In genomic region chr3:25768851-25769250, GRCh38 we compare ENCODE assay signal across 1 cellular context.
TF ChIP-seq lines count a peak whose summit lies in the region.

No MANE protein-coding gene starts in this region.

TF ChIP-seq in GM12878, 131 proteins besides CTCF, POLR2A, EP300 and RAD21 (continued from another document and continues in another):
- no peak for TF ChIP-seq HSF1 (IDR thresholded peaks at IDR 0.05; ENCODE audit: low read depth, low read length)
- TF ChIP-seq REST (IDR thresholded peaks at IDR 0.05; ENCODE audit: low read depth, low read length) = no peak
- TF ChIP-seq IKZF2 (IDR thresholded peaks at IDR 0.05) = peak; percentile 9 to 71; a peak in 2 of 4 replicates
- peak; percentile 74; the same call in 1 of the 2 replicates for TF ChIP-seq DPF2 (IDR thresholded peaks at IDR 0.05)
- no peak for TF ChIP-seq ZNF207 (IDR thresholded peaks at IDR 0.05; ENCODE audit: borderline replicate concordance)
- TF ChIP-seq ZBTB11 (CRISPR knock-in tag; IDR thresholded peaks at IDR 0.05) = no peak
- TF ChIP-seq MTA3 (IDR thresholded peaks at IDR 0.05; ENCODE audit: borderline replicate concordance, low read length) = no peak
- TF ChIP-seq NBN (IDR thresholded peaks at IDR 0.05) = peak; percentile 59; the same call in 1 of the 2 replicates
- TF ChIP-seq RFX5 (IDR thresholded peaks at IDR 0.05; ENCODE audit: low read depth, low read length) = no peak
- no peak for TF ChIP-seq FOS (IDR thresholded peaks at IDR 0.05; ENCODE audit: borderline replicate concordance, extremely low read depth, insufficient read length)
- no peak for TF ChIP-seq MYB (IDR thresholded peaks at IDR 0.05; ENCODE audit: borderline replicate concordance, low read depth, low read length)
- TF ChIP-seq ELK1 (IDR thresholded peaks at IDR 0.05; ENCODE audit: low read depth, low read length) = no peak
- TF ChIP-seq ZNF24 (IDR thresholded peaks at IDR 0.05) = peak; percentile 67
- 0 out of 2 replicates have a peak, but pooled peaks have one; percentile 28 for TF ChIP-seq MXI1 (IDR thresholded peaks at IDR 0.05; ENCODE audit: low read depth, low read length)
- TF ChIP-seq EED (IDR thresholded peaks at IDR 0.05; ENCODE audit: low read depth) = no peak
- no peak for TF ChIP-seq TBL1XR1 (IDR thresholded peaks at IDR 0.05; ENCODE audit: low read depth, low read length)
- no peak for TF ChIP-seq ESRRA (IDR thresholded peaks at IDR 0.05; ENCODE audit: low read length)
- no peak for TF ChIP-seq PBX3 (IDR thresholded peaks at IDR 0.05; ENCODE audit: insufficient replicate concordance, low read depth, low read length)
- no peak for TF ChIP-seq ZNF687 (IDR thresholded peaks at IDR 0.05)
- TF ChIP-seq HCFC1 (IDR thresholded peaks at IDR 0.05; ENCODE audit: low read length) = no peak
- TF ChIP-seq ZNF384 (IDR thresholded peaks at IDR 0.05; ENCODE audit: borderline replicate concordance, low read depth, low read length) = no peak
- no peak for TF ChIP-seq ZNF622 (IDR thresholded peaks at IDR 0.05)
- TF ChIP-seq TARDBP (IDR thresholded peaks at IDR 0.05; ENCODE audit: borderline replicate concordance) = no peak
- peak; percentile 87 for TF ChIP-seq MTA2 (IDR thresholded peaks at IDR 0.05; ENCODE audit: low read depth)
- no peak for TF ChIP-seq WRNIP1 (IDR thresholded peaks at IDR 0.05; ENCODE audit: borderline replicate concordance, low read depth, low read length)
- TF ChIP-seq E4F1 (IDR thresholded peaks at IDR 0.05; ENCODE audit: borderline replicate concordance, partially characterized antibody) = no peak
- no peak for TF ChIP-seq EZH2 (IDR thresholded peaks at IDR 0.05; ENCODE audit: borderline replicate concordance, control insufficient read depth, low read depth, low read length)
- no peak for TF ChIP-seq ZBTB40 (IDR thresholded peaks at IDR 0.05; ENCODE audit: borderline replicate concordance)
- TF ChIP-seq ZZZ3 (IDR thresholded peaks at IDR 0.05; ENCODE audit: control insufficient read depth, insufficient read length, low read depth) = no peak
